ENCODE assay signal across 1 cellular context in the genomic region with DNA sequence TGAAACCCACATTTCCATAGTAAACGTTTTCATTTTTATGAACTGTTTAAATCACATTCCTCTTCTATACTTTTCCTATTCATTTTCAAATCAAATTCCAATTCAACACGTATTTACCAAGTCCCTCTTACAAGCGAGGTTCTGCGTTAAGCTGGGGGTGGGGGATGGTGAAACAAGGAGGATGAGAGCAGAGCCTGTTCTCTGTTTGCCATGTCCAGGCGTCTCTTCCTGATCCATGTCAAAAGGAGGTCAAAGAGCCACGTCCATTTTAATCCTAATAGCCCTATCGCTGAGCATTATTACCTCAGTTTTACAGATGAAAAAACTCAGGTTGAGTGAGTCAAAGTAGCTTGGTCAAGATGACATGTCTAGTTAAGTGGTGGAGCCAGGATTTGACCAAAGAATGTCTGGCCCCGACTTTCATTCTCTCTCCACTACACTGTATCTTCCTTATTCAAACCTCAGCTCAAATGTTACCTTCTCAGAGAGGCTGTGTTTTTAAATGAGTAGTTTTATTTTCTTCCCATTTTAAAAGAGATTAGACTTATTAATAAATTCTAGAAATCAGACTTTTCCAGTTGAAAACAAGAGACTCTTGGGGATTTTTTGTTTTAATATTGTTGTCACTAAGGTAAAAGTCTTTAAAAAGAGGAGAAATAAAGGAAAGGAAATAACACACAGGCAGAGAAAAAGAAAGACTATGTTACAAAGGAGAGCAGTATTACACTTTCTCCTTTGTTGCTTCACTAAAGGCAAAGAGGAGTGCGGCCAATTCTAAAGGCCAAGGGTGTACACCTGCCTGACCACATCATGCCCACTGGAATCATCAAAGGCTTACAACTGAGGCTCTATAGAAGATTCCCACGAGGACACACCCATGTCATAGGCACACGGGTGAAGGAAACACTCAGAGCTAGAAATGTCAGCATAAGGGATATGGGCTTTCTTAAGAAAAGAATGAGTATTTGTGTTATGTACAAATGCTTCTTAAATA.
TF ChIP-seq lines count a peak whose summit lies in the region.

No MANE protein-coding gene starts in this region.

TF ChIP-seq in HepG2, 621 proteins besides CTCF, POLR2A, EP300 and RAD21:
- TF ChIP-seq, protein P1, sequence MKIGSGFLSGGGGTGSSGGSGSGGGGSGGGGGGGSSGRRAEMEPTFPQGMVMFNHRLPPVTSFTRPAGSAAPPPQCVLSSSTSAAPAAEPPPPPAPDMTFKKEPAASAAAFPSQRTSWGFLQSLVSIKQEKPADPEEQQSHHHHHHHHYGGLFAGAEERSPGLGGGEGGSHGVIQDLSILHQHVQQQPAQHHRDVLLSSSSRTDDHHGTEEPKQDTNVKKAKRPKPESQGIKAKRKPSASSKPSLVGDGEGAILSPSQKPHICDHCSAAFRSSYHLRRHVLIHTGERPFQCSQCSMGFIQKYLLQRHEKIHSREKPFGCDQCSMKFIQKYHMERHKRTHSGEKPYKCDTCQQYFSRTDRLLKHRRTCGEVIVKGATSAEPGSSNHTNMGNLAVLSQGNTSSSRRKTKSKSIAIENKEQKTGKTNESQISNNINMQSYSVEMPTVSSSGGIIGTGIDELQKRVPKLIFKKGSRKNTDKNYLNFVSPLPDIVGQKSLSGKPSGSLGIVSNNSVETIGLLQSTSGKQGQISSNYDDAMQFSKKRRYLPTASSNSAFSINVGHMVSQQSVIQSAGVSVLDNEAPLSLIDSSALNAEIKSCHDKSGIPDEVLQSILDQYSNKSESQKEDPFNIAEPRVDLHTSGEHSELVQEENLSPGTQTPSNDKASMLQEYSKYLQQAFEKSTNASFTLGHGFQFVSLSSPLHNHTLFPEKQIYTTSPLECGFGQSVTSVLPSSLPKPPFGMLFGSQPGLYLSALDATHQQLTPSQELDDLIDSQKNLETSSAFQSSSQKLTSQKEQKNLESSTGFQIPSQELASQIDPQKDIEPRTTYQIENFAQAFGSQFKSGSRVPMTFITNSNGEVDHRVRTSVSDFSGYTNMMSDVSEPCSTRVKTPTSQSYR (CRISPR knock-in tag; IDR thresholded peaks at IDR 0.05; ENCODE audit: borderline replicate concordance), result peak; percentile 31; the same call in 1 of the 2 replicates
- TF ChIP-seq, protein P2, sequence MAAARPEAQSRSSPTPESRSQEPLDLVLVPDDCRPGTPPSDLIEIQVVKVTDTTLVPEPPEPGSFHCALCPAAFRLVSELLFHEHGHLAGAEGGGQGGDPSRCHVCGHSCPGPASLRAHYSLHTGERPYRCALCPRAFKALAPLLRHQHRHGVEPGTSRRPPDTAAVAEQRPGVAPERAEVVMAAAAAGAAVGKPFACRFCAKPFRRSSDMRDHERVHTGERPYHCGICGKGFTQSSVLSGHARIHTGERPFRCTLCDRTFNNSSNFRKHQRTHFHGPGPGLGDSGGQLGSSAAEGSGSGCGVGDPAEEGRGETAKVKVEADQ (CRISPR knock-in tag; IDR thresholded peaks at IDR 0.05; ENCODE audit: borderline replicate concordance), result no peak
